8 cellular contexts compared by ENCODE assay signal in the genomic region with DNA sequence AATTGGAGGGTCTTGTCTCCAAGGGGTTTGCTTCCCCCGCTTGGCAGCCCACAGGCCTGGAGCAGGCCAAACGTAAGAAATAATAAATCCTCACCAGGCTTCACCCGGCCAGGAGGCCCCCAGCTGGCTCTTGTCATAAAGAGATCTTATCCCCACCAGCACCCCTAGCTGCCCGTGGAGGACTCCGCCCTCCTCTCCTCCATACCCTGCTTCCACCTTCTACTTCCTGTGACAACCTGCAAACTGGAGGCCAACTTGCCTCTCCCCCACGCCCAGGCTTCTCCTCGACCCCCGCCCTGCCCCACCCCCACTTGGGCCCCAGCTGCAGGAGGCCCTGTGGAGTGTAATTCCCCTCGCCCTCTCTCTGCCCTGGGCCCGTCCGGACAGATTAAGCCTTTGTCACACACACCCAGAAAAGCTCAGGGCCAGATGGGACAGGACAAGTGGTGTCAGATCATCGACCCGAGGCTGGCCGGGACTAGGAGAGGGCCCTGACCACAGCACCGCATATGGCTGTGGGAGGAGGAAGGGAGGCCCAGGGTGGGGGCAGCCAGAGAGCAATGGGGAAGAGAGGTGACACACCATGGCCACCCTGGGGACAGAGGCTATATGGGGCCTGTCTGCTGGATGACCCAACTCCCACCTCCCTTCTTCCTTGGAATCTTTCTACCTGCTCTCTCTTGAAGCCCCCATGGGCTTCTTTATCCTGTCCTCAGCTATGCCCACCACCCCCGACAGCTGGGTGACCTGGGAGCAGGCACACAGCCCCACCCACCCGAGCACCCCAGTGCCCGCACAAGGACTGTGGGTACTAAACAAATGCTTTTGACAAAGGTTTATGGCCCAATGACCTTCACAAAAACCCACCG. TPM values are rescaled to one million over a fixed set of nuclear protein-coding genes. Genes with fewer than 3 reads are reported as not detected.
A peak's percentile ranks its signal among the peaks of the same experiment; 100 is the strongest.
DNase-seq lines count a peak whose midpoint lies in the region; ATAC-seq, FAIRE-seq and TF ChIP-seq lines count a peak whose summit lies in the region.
"Had no signal": no experiment of that assay in that cellular context is flagged by ENCODE, and none has a peak within 500 bp of the region (broad histone marks: within the 10 kb centered on the region; RNA-seq: fewer than 3 reads in every experiment).

No MANE protein-coding gene starts in this region.

- CTCF ChIA-PET in GM12878 (lab: Yijun Ruan, JAX) = no interaction called here

- H2AFZ ChIP-seq in H9 (ENCODE audit: low read length) (no peak overlapping the region), GM12878 (ENCODE audit: control insufficient read depth, low read depth, low read length) (no peak overlapping the region)

- H3K4me3 Mint-ChIP-seq in H9 = peak overlapping the region; percentile 42 to 72; a peak in 3 of 5 replicates
- H3K4me3 Mint-ChIP-seq in neural crest cell = peak overlapping the region; percentile 90

- no peaks in the 10 kb centered on the region for H4K20me1 ChIP-seq in H9 (ENCODE audit: control insufficient read depth, insufficient read depth, insufficient read length)
- H4K20me1 ChIP-seq in GM12878 (ENCODE audit: control insufficient read depth, insufficient read depth) = peaks cover 3% of the 10 kb centered on the region; the same call in 1 of the 2 replicates

- TF ChIP-seq RAD21 in GM12878 (IDR thresholded peaks at IDR 0.05; ENCODE audit: insufficient read depth, low read depth, low read length) = no peak

- no peak overlapping the region for H3K56ac ChIP-seq in H9 (ENCODE audit: insufficient read length, low read depth, low read length)

- H3K36me3 Mint-ChIP-seq in H9 (ENCODE audit: insufficient read depth in 1 of 3, low read depth in 3 of 3) (peaks cover 0 to 2% (median 0%) of the 10 kb centered on the region in 3 experiments; a peak in 1 of 7 replicates), neural crest cell (ENCODE audit: low read depth) (no peaks in the 10 kb centered on the region)

- TF ChIP-seq POLR2A in GM12878 (IDR thresholded peaks at IDR 0.05; ENCODE audit: low read depth, low read length) = no peak

- DNase-seq in H9 (no peak), NCI-H69 (lab: John Stamatoyannopoulos, UW) (peak; percentile 43), GM12878 (ENCODE audit: low read depth, low spot score) (no peak), neural crest cell (ENCODE audit: low read depth, low spot score) (no peak), cerebellum (ENCODE audit: low spot score) (no peak), NCI-H2029 treated with DMSO at 0.1 percent for 48 hours (lab: John Stamatoyannopoulos, UW) (no peak)
- DNase-seq in effector CD8-positive, alpha-beta T cell (lab: John Stamatoyannopoulos, UW) = no peak
- DNase-seq: NCI-H510A treated with DMSO at 0.1 percent for 48 hours had no signal

- RAD21 ChIA-PET in GM12878 (lab: Charles Lee; ENCODE audit: unreplicated experiment) = no interaction called here

- H4K5ac ChIP-seq in H9 (ENCODE audit: insufficient read length, low read depth, low read length) = no peak overlapping the region

- H2BK15ac ChIP-seq in H9 (ENCODE audit: low read depth, low read length) = no peak overlapping the region

- H4K8ac ChIP-seq in H9 (replicated peaks; ENCODE audit: insufficient read length, low read depth, low read length) = no peak overlapping the region

- H3K27ac ChIP-seq in H9 (ENCODE audit: insufficient read length, low read depth, low read length) = no peak overlapping the region
- H3K27ac ChIP-seq in GM12878 (ENCODE audit: control insufficient read depth, insufficient read depth) = no peak overlapping the region

- no peak overlapping the region for H2BK5ac ChIP-seq in H9 (ENCODE audit: insufficient read length, low read length)

- H3K18ac ChIP-seq in H9 (ENCODE audit: insufficient read length, low read depth, low read length) = no peak overlapping the region

- H2BK12ac ChIP-seq in H9 (ENCODE audit: insufficient read length, low read depth, low read length) = no peak overlapping the region

- H3K36me3 ChIP-seq in GM12878 (ENCODE audit: control insufficient read depth in 2 of 2, insufficient read depth in 2 of 2, low read length in 1 of 2) = no peaks in the 10 kb centered on the region; a peak in 1 of 4 replicates

- in situ Hi-C loops in GM12878 (cut with MboI) = no loop called here

- TF ChIP-seq EP300 in GM12878 (IDR thresholded peaks at IDR 0.05; ENCODE audit: borderline replicate concordance in 1 of 2, control insufficient read depth in 1 of 2, low read depth in 2 of 2, low read length in 2 of 2) = no peak

- intact Hi-C loops in GM12878 (cut with micrococcal nuclease; ENCODE audit: unreplicated experiment) = no loop called here

- H2BK120ac ChIP-seq in H9 (ENCODE audit: low read depth, low read length, poor library complexity, severe bottlenecking) = no peak overlapping the region

- 0 out of 2 replicates have a peak overlapping the region, but pooled peaks have one; percentile 16 for H3K4me3 ChIP-seq in GM12878

- no peak overlapping the region for H3T11ph ChIP-seq in H9 (ENCODE audit: low read length)

- peaks cover 25% of the 10 kb centered on the region in 2 experiments for H3K4me1 Mint-ChIP-seq in H9
- H3K4me1 Mint-ChIP-seq in neural crest cell = peaks cover 41% of the 10 kb centered on the region

- no CpG with 5 or more reads among the region's 19 CpGs for WGBS in H9 (ENCODE audit: extremely low coverage, insufficient read length, low lambda C conversion rate)
- 55% methylated on average over 14 of the region's 19 CpGs for WGBS in GM12878 (ENCODE audit: insufficient coverage, insufficient replicate concordance, low lambda C conversion rate, missing lambda C conversion rate)

- H3K23ac ChIP-seq in H9 (ENCODE audit: insufficient read length, low read depth, low read length) = no peak overlapping the region

- H3K79me2 ChIP-seq in H9 (ENCODE audit: insufficient read depth, low read length) (no peaks in the 10 kb centered on the region), GM12878 (ENCODE audit: control insufficient read depth, insufficient read depth, low read length) (peaks cover 4% of the 10 kb centered on the region)

- POLR2A ChIA-PET in GM12878 (lab: Charles Lee) = interaction anchor here (1.1 kb wide), 1 partner anchor 55 kb away, joined by 3 read pairs; no protein-coding TSS in a partner anchor

- ATAC-seq in GM12878 = no peak; the same call in 2 of the 3 replicates

- peaks cover 7% of the 10 kb centered on the region for H3K23me2 ChIP-seq in H9 (ENCODE audit: insufficient read length, low read depth, low read length, poor library complexity, severe bottlenecking)

- peaks cover 58% of the 10 kb centered on the region for H3K27me3 Mint-ChIP-seq in H9 (ENCODE audit: low read depth)
- H3K27me3 Mint-ChIP-seq in neural crest cell (ENCODE audit: low read depth) = peaks cover 14% of the 10 kb centered on the region

- H4K91ac ChIP-seq in H9 (ENCODE audit: insufficient read length, low read depth, low read length) = no peak overlapping the region

- H3K4ac ChIP-seq in H9 (ENCODE audit: low read depth, low read length) = no peak overlapping the region

- SMC1A ChIA-PET in GM12878 (lab: Charles Lee; ENCODE audit: uncharacterized antibody, unreplicated experiment) = interaction anchor here (0.9 kb wide), 1 partner anchor 39 kb away, joined by 3 read pairs; no protein-coding TSS in a partner anchor

- TF ChIP-seq CTCF in H9 (conservative IDR thresholded peaks at IDR 0.05) (no peak), GM12878 (IDR thresholded peaks at IDR 0.05 in 2 of 3, conservative IDR thresholded peaks at IDR 0.05 in 1 of 3; ENCODE audit: control insufficient read depth in 2 of 3, extremely low read depth in 1 of 3, insufficient read depth in 1 of 3, low read depth in 3 of 3, low read length in 3 of 3) (no peak), neural crest cell (conservative IDR thresholded peaks at IDR 0.05) (no peak)

- H3K9ac ChIP-seq in H9 (ENCODE audit: extremely low read depth, insufficient read length, low read length) (no peak overlapping the region), GM12878 (ENCODE audit: control insufficient read depth, insufficient read depth, low read length) (no peak overlapping the region)

- FAIRE-seq in GM12878 (lab: Jason Lieb, UNC) = no peak

- H2AK5ac ChIP-seq in H9 (ENCODE audit: insufficient read length, low read length) = no peak overlapping the region

- H3K9me3 ChIP-seq in H9 (ENCODE audit: control insufficient read depth, low read depth, low read length) (no peaks in the 10 kb centered on the region), GM12878 (replicated peaks; ENCODE audit: control insufficient read depth, insufficient read depth, low read length) (no peaks in the 10 kb centered on the region)

- H3K27me3 ChIP-seq in H9 (ENCODE audit: insufficient read depth, low read length) = peaks cover 4% of the 10 kb centered on the region; the same call in 1 of the 2 replicates
- H3K27me3 ChIP-seq in GM12878 (replicated peaks in 1 of 2; ENCODE audit: control insufficient read depth in 2 of 2, insufficient read depth in 2 of 2, low read length in 1 of 2) = no peaks in the 10 kb centered on the region

- no TSS peak for BruUV-seq in GM12878 (replicated peaks; lab: Mats Ljungman, UMichigan)

- no peak overlapping the region for H2BK20ac ChIP-seq in H9 (ENCODE audit: low read depth, low read length, poor library complexity, severe bottlenecking)

- H3K4me1 ChIP-seq in H9 (ENCODE audit: insufficient read depth, low read length) (0 out of 2 replicates have a peak, but pooled peaks cover 1% of the 10 kb centered on the region), GM12878 (ENCODE audit: control insufficient read depth, insufficient read depth, low read length) (peaks cover 12% of the 10 kb centered on the region)

- H3K14ac ChIP-seq in H9 (ENCODE audit: insufficient read depth, low read length) = no peak overlapping the region

- H3K79me1 ChIP-seq in H9 (ENCODE audit: insufficient read depth, low read depth, low read length, poor library complexity, severe bottlenecking) = no peaks in the 10 kb centered on the region

- H3K4me2 ChIP-seq in H9 (ENCODE audit: insufficient read depth, insufficient read length, low read length) (no peak overlapping the region), GM12878 (ENCODE audit: control insufficient read depth, insufficient read depth) (peak overlapping the region; percentile 48; the same call in 1 of the 2 replicates)

- H3K9me3 Mint-ChIP-seq in H9 = no peaks in the 10 kb centered on the region; a peak in 1 of 5 replicates
- H3K9me3 Mint-ChIP-seq in neural crest cell = no peaks in the 10 kb centered on the region

- H3K27ac Mint-ChIP-seq in H9 (peak overlapping the region in 1 of 3 experiments; percentile 40; a peak in 1 of 7 replicates), neural crest cell (ENCODE audit: unreplicated experiment) (peak overlapping the region; percentile 89)

RNA-seq across cellular contexts. Expression of a gene that starts 3.9 kb away (rescaled TPM):
- total RNA-seq in H9 (2021) = 28.9 and 31.7 TPM in 2 replicates
- 72.6 and 77.1 TPM in 2 replicates for total RNA-seq in GM12878 (2013; cell fraction: nucleolus; rRNA removed)
- total RNA-seq in GM12878 (2014; rRNA removed) = 8.1 and 9.5 TPM in 2 replicates
- 6.2 and 6.5 TPM in 2 replicates for total RNA-seq in GM12878 (2014; rRNA removed; fragmentation: Illumina TruSeq; extraction: Trizol)
- total RNA-seq in GM12878 (2021) = 24.0 and 30.0 TPM in 2 replicates
- 3.1 TPM for polyA plus RNA-seq in GM12878 (2011; ENCODE audit: low read depth)
- polyA plus RNA-seq in GM12878 (2011; rRNA removed) = 5.9 and 8.0 TPM in 2 replicates
- 6.0 and 6.7 TPM in 2 replicates for polyA plus RNA-seq in GM12878 (2011; cell fraction: cytosol; rRNA removed)
- 36.6 and 37.1 TPM in 2 replicates for polyA plus RNA-seq in GM12878 (2011; cell fraction: nucleus; rRNA removed)
- 6.1 and 6.9 TPM in 2 replicates for polyA plus RNA-seq in GM12878 (2012)
- polyA plus RNA-seq in GM12878 (2014; fragmentation: Illumina TruSeq; extraction: Trizol) = 4.0 and 7.9 TPM in 2 replicates
- 1 to 10 TPM; 2.3 to 3.9 TPM for polyA plus RNA-seq in GM12878 (2014; fragmentation: Nextera tagmentation; extraction: Ambion mirVana)
- 9.5 and 10.8 TPM in 2 replicates for polyA plus RNA-seq in GM12878 (2014; rRNA removed)
- 1 to 10 TPM; 7.9 to 8.2 TPM for polyA plus RNA-seq in GM12878 (2016; fragmentation: Nextera tagmentation; extraction: Ambion mirVana)
- polyA minus RNA-seq in GM12878 (2011; rRNA and poly(A)+ RNA removed) = 6.5 and 10.4 TPM in 2 replicates
- 4.8 and 9.5 TPM in 2 replicates for polyA minus RNA-seq in GM12878 (2011; cell fraction: cytosol; rRNA and poly(A)+ RNA removed)
- 6.6 and 14.4 TPM in 2 replicates for polyA minus RNA-seq in GM12878 (2011; cell fraction: nucleus; rRNA and poly(A)+ RNA removed)
- 52.3 and 53.6 TPM in 2 replicates for total RNA-seq in neural crest cell
- 33.0 TPM for total RNA-seq in cerebellum
